In the genomic region with DNA sequence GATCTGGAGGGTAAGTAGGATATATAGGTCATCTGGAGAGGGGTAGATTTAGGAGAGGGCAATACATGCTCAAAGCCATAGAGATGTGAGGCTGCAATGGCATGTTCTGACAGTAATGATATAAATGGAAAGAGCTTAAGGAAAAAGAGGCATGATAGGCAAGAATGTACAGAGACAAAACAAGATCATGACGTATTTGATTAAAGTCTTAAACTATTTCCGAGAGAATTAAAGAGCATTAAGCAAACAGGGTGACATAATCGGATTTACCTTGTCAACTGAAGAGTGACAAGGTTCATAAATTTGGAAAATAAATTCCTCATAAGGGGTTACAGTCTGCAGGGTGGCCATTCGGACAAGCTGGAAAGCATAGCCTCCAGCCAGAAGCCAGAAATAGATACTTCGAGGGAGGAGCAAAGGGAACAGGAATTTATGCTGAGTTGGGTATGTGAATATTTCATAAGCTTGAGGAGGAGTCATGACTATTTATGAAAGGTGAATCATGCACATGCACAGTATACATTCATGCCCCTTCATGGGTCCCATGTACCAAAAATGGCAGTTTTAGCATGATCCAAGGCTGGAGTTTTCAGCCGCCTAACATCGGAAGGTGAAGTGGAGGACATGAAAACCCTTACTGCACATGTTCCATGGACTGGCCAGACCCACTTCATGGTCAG, we compare ENCODE assay signal across 20 cellular contexts.
"Had no signal": no experiment of that assay in that cellular context is flagged by ENCODE, and none has a peak within 500 bp of the region (broad histone marks: within the 10 kb centered on the region; RNA-seq: fewer than 3 reads in every experiment).

No MANE protein-coding gene starts in this region.

- H3K27ac ChIP-seq: dorsolateral prefrontal cortex, esophagus muscularis mucosa, left ventricle myocardium inferior, lower lobe of right lung, psoas muscle, sigmoid colon had no signal

- DNase-seq: cortex of kidney; dorsolateral prefrontal cortex; effector CD8-positive, alpha-beta T cell; foreskin fibroblast; immature natural killer cell; kidney; left cardiac atrium; left ventricle myocardium inferior; lower lobe of right lung; mesenchymal stem cell; naive B cell; nephron progenitor cell; psoas muscle; retina; sigmoid colon; small intestine; stimulated activated CD4-positive, alpha-beta T cell treated with anti-CD3 and anti-CD28 coated beads, Interleukin-2, amount 100 ng/mL, for 48 hours; stimulated activated naive CD4-positive, alpha-beta T cell treated with Interleukin-2 at 50 U/mL for 16 hours; trophoblast cell had no signal

- H3K4me1 ChIP-seq: left ventricle myocardium inferior, lower lobe of right lung had no signal

- H3K4me3 ChIP-seq: dorsolateral prefrontal cortex, esophagus muscularis mucosa, left ventricle myocardium inferior, lower lobe of right lung, psoas muscle, sigmoid colon had no signal

- H3K9me3 ChIP-seq: esophagus muscularis mucosa, left ventricle myocardium inferior, lower lobe of right lung, psoas muscle, sigmoid colon had no signal

- H3K36me3 ChIP-seq: esophagus muscularis mucosa, left ventricle myocardium inferior, lower lobe of right lung, sigmoid colon had no signal

- H3K27me3 ChIP-seq: dorsolateral prefrontal cortex, esophagus muscularis mucosa, sigmoid colon had no signal

- ATAC-seq: left cardiac atrium, lower lobe of right lung had no signal
